Comparison of ENCODE assay signal across 7 cellular contexts in the genomic region with DNA sequence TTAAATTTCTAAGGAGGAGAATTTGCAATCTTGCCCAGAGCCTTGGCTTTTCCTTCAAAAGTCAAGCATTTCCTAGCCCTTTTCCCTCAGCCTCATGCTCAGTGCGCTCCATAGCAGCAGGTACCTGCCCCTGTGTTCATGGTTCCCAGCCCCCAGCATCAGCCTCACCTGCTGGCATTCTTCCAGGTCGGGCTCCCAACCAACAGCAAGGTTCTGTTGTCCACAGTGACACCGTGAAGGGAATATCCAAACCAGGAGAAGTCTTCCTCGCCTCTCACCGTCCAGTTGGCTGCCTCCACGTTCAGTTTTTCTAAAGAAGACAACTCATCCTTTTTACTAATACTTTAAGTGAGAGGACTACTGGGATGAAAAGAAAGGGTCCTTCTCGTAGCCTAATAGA.
"Had no signal": no experiment of that assay in that cellular context is flagged by ENCODE, and none has a peak within 500 bp of the region (broad histone marks: within the 10 kb centered on the region; RNA-seq: fewer than 3 reads in every experiment).

No MANE protein-coding gene starts in this region.

- H3K36me3 ChIP-seq: HAP-1 had no signal

- ATAC-seq: HCT116 had no signal

- H3K4me1 ChIP-seq: HAP-1 had no signal

- H3K9me3 ChIP-seq: HAP-1 had no signal

- H3K27ac ChIP-seq: GM23248 had no signal

- H3K4me3 ChIP-seq: GM23248, HAP-1 had no signal

- DNase-seq: GM23248, GOT3, H7, HFFc6, IMR-90 had no signal
